In the genomic region with DNA sequence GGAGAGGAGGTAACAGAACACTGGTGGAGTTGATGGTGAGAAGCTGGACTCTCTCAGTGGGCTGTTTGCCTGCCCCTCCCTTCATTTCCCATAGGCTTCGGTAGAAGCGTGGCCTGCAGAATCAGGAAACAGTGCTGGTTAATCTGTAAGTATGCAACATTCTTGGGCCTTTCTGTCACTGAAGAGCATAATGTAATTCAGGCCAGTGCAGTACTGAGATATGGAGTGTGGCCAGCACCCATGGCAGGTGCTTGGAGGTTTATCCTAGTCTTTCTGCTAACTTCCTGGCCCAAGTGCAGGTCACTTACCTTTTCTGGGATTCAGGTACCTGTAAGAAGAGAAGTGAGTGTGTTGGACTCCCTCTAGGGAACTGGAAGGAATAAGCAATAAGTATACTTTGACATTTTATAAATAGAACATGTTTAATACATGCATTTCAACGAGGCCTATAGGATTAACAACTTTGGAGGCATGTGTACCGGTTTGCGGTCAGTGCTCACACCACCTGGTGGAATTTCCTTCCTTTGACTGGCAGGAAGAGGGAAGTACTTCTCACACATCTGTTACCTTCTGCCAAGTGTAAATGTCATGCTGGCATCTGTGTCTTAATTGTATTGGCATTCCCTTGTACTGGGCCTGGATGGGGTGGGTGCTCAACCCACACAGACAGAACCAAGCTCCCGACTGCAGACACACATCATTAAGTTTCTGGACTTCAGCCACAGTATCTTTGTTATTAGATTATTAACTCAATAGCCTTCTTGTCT, we compare ENCODE assay signal across 25 cellular contexts.
DNase-seq lines count a peak whose midpoint lies in the region; ATAC-seq and TF ChIP-seq lines count a peak whose summit lies in the region.
"Had no signal": no experiment of that assay in that cellular context is flagged by ENCODE, and none has a peak within 500 bp of the region (broad histone marks: within the 10 kb centered on the region; RNA-seq: fewer than 3 reads in every experiment).

No MANE protein-coding gene starts in this region.

- intact Hi-C loops in activated CD4-positive, alpha-beta T cell treated with anti-CD3 and anti-CD28 coated beads, Interleukin-2, amount 10 ng/mL, durations not matched to agents 24 days and 14 days (cut with micrococcal nuclease) = no loop called here

- H3K36me3 Mint-ChIP-seq in activated CD4-positive, alpha-beta T cell treated with anti-CD3 and anti-CD28 coated beads, Interleukin-2, amount 10 ng/mL, durations not matched to agents 24 days and 14 days (ENCODE audit: low read depth) = no peaks in the 10 kb centered on the region
- no peaks in the 10 kb centered on the region for H3K36me3 Mint-ChIP-seq in activated T-helper 17 cell treated with anti-CD3 and anti-CD28 coated beads, Interleukin-2, amount 50 U/mL, for 72 hours (ENCODE audit: low read depth)
- H3K36me3 Mint-ChIP-seq: CD4-positive, CD25-positive, alpha-beta regulatory T cell; natural killer cell treated with Interleukin-12 subunit alpha and Interleukin-12 subunit beta and Interleukin-15 and Interleukin-18, amount 100 ng/mL, for 72 hours had no signal

- no peak for ATAC-seq in HG02798 (IDR thresholded peaks at IDR 0.05; ENCODE audit: poor library complexity, unreplicated experiment)
- no peak for ATAC-seq in activated T-helper 17 cell treated with anti-CD3 and anti-CD28 coated beads, Interleukin-2, amount 50 U/mL, for 72 hours (replicated peaks)
- ATAC-seq: natural killer cell treated with Interleukin-12 subunit alpha and Interleukin-12 subunit beta and Interleukin-15 and Interleukin-18, amount 100 ng/mL, for 72 hours had no signal

- 0 out of 2 replicates have a peak, but pooled peaks cover 6% of the 10 kb centered on the region for H3K36me3 ChIP-seq in BE2C

- H3K27me3 Mint-ChIP-seq in activated CD4-positive, alpha-beta T cell treated with anti-CD3 and anti-CD28 coated beads, Interleukin-2, amount 10 ng/mL, durations not matched to agents 24 days and 14 days = no peaks in the 10 kb centered on the region
- peaks cover 10% of the 10 kb centered on the region for H3K27me3 Mint-ChIP-seq in activated T-helper 17 cell treated with anti-CD3 and anti-CD28 coated beads, Interleukin-2, amount 50 U/mL, for 72 hours
- H3K27me3 Mint-ChIP-seq: CD4-positive, CD25-positive, alpha-beta regulatory T cell had no signal

- peaks cover 13% of the 10 kb centered on the region for H3K4me1 ChIP-seq in BE2C

- no peaks in the 10 kb centered on the region for H3K27me3 ChIP-seq in BE2C

- H3K4me3 ChIP-seq in BE2C (ENCODE audit: low read depth, low read length) = no peak overlapping the region
- H3K4me3 ChIP-seq: dorsolateral prefrontal cortex had no signal

- no peaks in the 10 kb centered on the region for H3K4me1 Mint-ChIP-seq in activated CD4-positive, alpha-beta T cell treated with anti-CD3 and anti-CD28 coated beads, Interleukin-2, amount 10 ng/mL, durations not matched to agents 24 days and 14 days
- H3K4me1 Mint-ChIP-seq in activated T-helper 17 cell treated with anti-CD3 and anti-CD28 coated beads, Interleukin-2, amount 50 U/mL, for 72 hours = no peaks in the 10 kb centered on the region
- H3K4me1 Mint-ChIP-seq: CD4-positive, CD25-positive, alpha-beta regulatory T cell; central memory CD8-positive, alpha-beta T cell had no signal

- DNase-seq in BE2C (peak; percentile 39), GF-D8 (lab: John Stamatoyannopoulos, UW) (peak; percentile 60), UCSD-AML1 (lab: John Stamatoyannopoulos, UW; ENCODE audit: unreplicated experiment) (peak; percentile 50), left kidney (ENCODE audit: low read depth, low spot score) (peak; percentile 55), HuH-7.5 (ENCODE audit: low spot score) (no peak)
- DNase-seq in activated CD4-positive, alpha-beta T cell treated with anti-CD3 and anti-CD28 coated beads, Interleukin-2, amount 10 ng/mL, durations not matched to agents 24 days and 14 days = no peak
- DNase-seq: activated CD4-positive, alpha-beta T cell treated with anti-CD3 and anti-CD28 coated beads, Interleukin-2, amount 50 U/mL, for 48 hours; activated gamma-delta T cell treated with Interleukin-2 at 50 U/mL for 16 hours; anterior cingulate cortex; CD4-positive, CD25-positive, alpha-beta regulatory T cell; DMS79 treated with DMSO at 0.1 percent for 48 hours; dorsolateral prefrontal cortex; erythroblast; foreskin melanocyte; HCEC 1CT; NCI-H1436; NCI-H82; SIG-M5; stimulated activated CD4-positive, alpha-beta T cell treated with anti-CD3 and anti-CD28 coated beads, Interleukin-1b, Interleukin-23, amount 100 ng/mL, for 48 hours; stimulated activated naive CD4-positive, alpha-beta T cell had no signal

- no peaks in the 10 kb centered on the region for H3K9me3 ChIP-seq in BE2C

- H3K4me3 Mint-ChIP-seq in activated CD4-positive, alpha-beta T cell treated with anti-CD3 and anti-CD28 coated beads, Interleukin-2, amount 10 ng/mL, durations not matched to agents 24 days and 14 days = no peak overlapping the region
- no peak overlapping the region for H3K4me3 Mint-ChIP-seq in activated T-helper 17 cell treated with anti-CD3 and anti-CD28 coated beads, Interleukin-2, amount 50 U/mL, for 72 hours
- H3K4me3 Mint-ChIP-seq: CD4-positive, CD25-positive, alpha-beta regulatory T cell; central memory CD8-positive, alpha-beta T cell; natural killer cell treated with Interleukin-12 subunit alpha and Interleukin-12 subunit beta and Interleukin-15 and Interleukin-18, amount 100 ng/mL, for 72 hours; T-helper 1 cell treated with Interleukin-12 subunit alpha and Interleukin-12 subunit beta and Interleukin-4 antibody, amounts not matched to agents 30 μg/mL and 1 μg/mL, for 36 hours had no signal

- TF ChIP-seq CTCF in BE2C (IDR thresholded peaks at IDR 0.05; ENCODE audit: low read depth, low read length) = peak; percentile 19; the same call in 1 of the 2 replicates

- no peak overlapping the region for H3K27ac Mint-ChIP-seq in activated CD4-positive, alpha-beta T cell treated with anti-CD3 and anti-CD28 coated beads, Interleukin-2, amount 10 ng/mL, durations not matched to agents 24 days and 14 days
- no peak overlapping the region for H3K27ac Mint-ChIP-seq in activated T-helper 17 cell treated with anti-CD3 and anti-CD28 coated beads, Interleukin-2, amount 50 U/mL, for 72 hours
- H3K27ac Mint-ChIP-seq: CD4-positive, CD25-positive, alpha-beta regulatory T cell; natural killer cell treated with Interleukin-12 subunit alpha and Interleukin-12 subunit beta and Interleukin-15 and Interleukin-18, amount 100 ng/mL, for 72 hours; T-helper 1 cell treated with Interleukin-12 subunit alpha and Interleukin-12 subunit beta and Interleukin-4 antibody, amounts not matched to agents 30 μg/mL and 1 μg/mL, for 36 hours had no signal

- no peaks in the 10 kb centered on the region for H3K9me3 Mint-ChIP-seq in activated CD4-positive, alpha-beta T cell treated with anti-CD3 and anti-CD28 coated beads, Interleukin-2, amount 10 ng/mL, durations not matched to agents 24 days and 14 days
- no peaks in the 10 kb centered on the region for H3K9me3 Mint-ChIP-seq in activated T-helper 17 cell treated with anti-CD3 and anti-CD28 coated beads, Interleukin-2, amount 50 U/mL, for 72 hours
- H3K9me3 Mint-ChIP-seq: CD4-positive, CD25-positive, alpha-beta regulatory T cell; central memory CD8-positive, alpha-beta T cell; natural killer cell treated with Interleukin-12 subunit alpha and Interleukin-12 subunit beta and Interleukin-15 and Interleukin-18, amount 100 ng/mL, for 72 hours; T-helper 1 cell treated with Interleukin-12 subunit alpha and Interleukin-12 subunit beta and Interleukin-4 antibody, amounts not matched to agents 30 μg/mL and 1 μg/mL, for 36 hours had no signal

Comparison
In these comparisons a context has a peak if more than half of its experiments do, and no peak if none do; other contexts are left out.
1. DNase-seq: peak in BE2C (single experiment), GF-D8 (single experiment), UCSD-AML1 (single experiment) and left kidney (single experiment); none in activated CD4-positive, alpha-beta T cell treated with anti-CD3 and anti-CD28 coated beads, Interleukin-2, amount 10 ng/mL, durations not matched to agents 24 days and 14 days (single experiment) and HuH-7.5 (single experiment).